8 cellular contexts compared by ENCODE assay signal in genomic region chr1:76154213-76154956, GRCh38.
DNase-seq lines count a peak whose midpoint lies in the region; ATAC-seq and TF ChIP-seq lines count a peak whose summit lies in the region.

No MANE protein-coding gene starts in this region.

- H3K9ac ChIP-seq in GM23248, result peak overlapping the region; percentile 52
- H3K9ac ChIP-seq in KMS-11, result peak overlapping the region; percentile 30; the same call in 1 of the 2 replicates
- H3K9ac ChIP-seq in neural progenitor cell, result no peak overlapping the region

- no peaks in the 10 kb centered on the region for H3K4me1 Mint-ChIP-seq in activated T-helper 17 cell treated with anti-CD3 and anti-CD28 coated beads, Interleukin-2, amount 50 U/mL, for 72 hours
- H3K4me1 Mint-ChIP-seq in neural progenitor cell, result peaks cover 15% of the 10 kb centered on the region

- no peak for TF ChIP-seq EP300 in stomach (IDR thresholded peaks at IDR 0.05)

- H3K27ac ChIP-seq in GM23248 (no peak overlapping the region), KMS-11 (peak overlapping the region; percentile 36), Peyer's patch (peak overlapping the region; percentile 21 to 43 (median 34)), neural progenitor cell (no peak overlapping the region), stomach (peak overlapping the region; percentile 52 to 81 (median 63))

- H3K27me3 ChIP-seq in GM23248 (replicated peaks; ENCODE audit: insufficient read depth) (no peaks in the 10 kb centered on the region), KMS-11 (ENCODE audit: insufficient read depth, low read depth) (no peaks in the 10 kb centered on the region), Peyer's patch (no peaks in the 10 kb centered on the region), neural progenitor cell (no peaks in the 10 kb centered on the region), stomach (no peaks in the 10 kb centered on the region)

- H2AFZ ChIP-seq in GM23248 (peak overlapping the region; percentile 98), KMS-11 (ENCODE audit: low read depth) (peak overlapping the region; percentile 79), neural progenitor cell (replicated peaks) (peak overlapping the region; percentile 22)

- in situ Hi-C loops in GM23248 (cut with MboI), result loop anchor here (10.0 to 25.0 kb wide), 2 partner anchors 970 to 1533 kb away; partner anchors contain the start of gene ZZZ3

- 1 to 4% methylated on average over 17 of the region's 17 CpGs for WGBS in GM23248 (ENCODE audit: low coverage in 1 of 2, low lambda C conversion rate in 2 of 2, missing lambda C conversion rate in 2 of 2), 2 experiments
- 5 to 9% (median 6%) methylated on average over 17 of the region's 17 CpGs for WGBS in stomach, 5 donors

- TF ChIP-seq POLR2A in Peyer's patch (IDR thresholded peaks at IDR 0.05) (no peak), stomach (IDR thresholded peaks at IDR 0.05) (no peak)

- DNase-seq in EH (ENCODE audit: low read depth) (peak; percentile 70), GM23248 (peak; percentile 82), Peyer's patch (peak; percentile 73 to 89 (median 73)), fibroblast of villous mesenchyme (ENCODE audit: low read depth) (peak; percentile 68), neural progenitor cell (ENCODE audit: low spot score) (peak; percentile 88), stomach (peak; percentile 83)

- peak overlapping the region; percentile 29 for H3K27ac Mint-ChIP-seq in activated T-helper 17 cell treated with anti-CD3 and anti-CD28 coated beads, Interleukin-2, amount 50 U/mL, for 72 hours
- peak overlapping the region; percentile 64 for H3K27ac Mint-ChIP-seq in neural progenitor cell

- H4K20me1 ChIP-seq in GM23248 (ENCODE audit: insufficient read depth), result no peaks in the 10 kb centered on the region
- H4K20me1 ChIP-seq in KMS-11 (ENCODE audit: insufficient read depth), result no peaks in the 10 kb centered on the region
- no peaks in the 10 kb centered on the region for H4K20me1 ChIP-seq in neural progenitor cell (ENCODE audit: low read depth)

- peak overlapping the region; percentile 78 for H3K4me3 Mint-ChIP-seq in activated T-helper 17 cell treated with anti-CD3 and anti-CD28 coated beads, Interleukin-2, amount 50 U/mL, for 72 hours
- H3K4me3 Mint-ChIP-seq in neural progenitor cell, result peak overlapping the region; percentile 8

- peak; percentile 94 for ATAC-seq in activated T-helper 17 cell treated with anti-CD3 and anti-CD28 coated beads, Interleukin-2, amount 50 U/mL, for 72 hours (replicated peaks)

- peaks cover 10% of the 10 kb centered on the region for H3K27me3 Mint-ChIP-seq in activated T-helper 17 cell treated with anti-CD3 and anti-CD28 coated beads, Interleukin-2, amount 50 U/mL, for 72 hours
- H3K27me3 Mint-ChIP-seq in neural progenitor cell (ENCODE audit: insufficient read depth, low read depth), result peaks cover 2% of the 10 kb centered on the region

- H3K36me3 ChIP-seq in GM23248 (ENCODE audit: low read depth), result no peaks in the 10 kb centered on the region
- no peaks in the 10 kb centered on the region for H3K36me3 ChIP-seq in KMS-11 (ENCODE audit: insufficient read depth)
- H3K36me3 ChIP-seq in Peyer's patch, result no peaks in the 10 kb centered on the region
- H3K36me3 ChIP-seq in neural progenitor cell, result no peaks in the 10 kb centered on the region
- H3K36me3 ChIP-seq in stomach, result no peaks in the 10 kb centered on the region

- no peaks in the 10 kb centered on the region for H3K36me3 Mint-ChIP-seq in activated T-helper 17 cell treated with anti-CD3 and anti-CD28 coated beads, Interleukin-2, amount 50 U/mL, for 72 hours (ENCODE audit: low read depth)
- H3K36me3 Mint-ChIP-seq in neural progenitor cell, result peaks cover 3% of the 10 kb centered on the region

- TF ChIP-seq CTCF in KMS-11 (conservative IDR thresholded peaks at IDR 0.05; ENCODE audit: low read depth, low read length) (peak; percentile 80), Peyer's patch (IDR thresholded peaks at IDR 0.05) (peak; percentile 63 to 93 (median 84)), fibroblast of villous mesenchyme (IDR thresholded peaks at IDR 0.05; ENCODE audit: insufficient read depth, low read depth, low read length) (peak; percentile 96), neural progenitor cell (IDR thresholded peaks at IDR 0.05) (peak; percentile 98), stomach (IDR thresholded peaks at IDR 0.05) (peak in 6 of 7 experiments; percentile 70 to 97 (median 92))

- H3K4me2 ChIP-seq in GM23248 (ENCODE audit: unreplicated experiment), result peak overlapping the region; percentile 98
- H3K4me2 ChIP-seq in KMS-11, result peak overlapping the region; percentile 40
- peak overlapping the region; percentile 61 for H3K4me2 ChIP-seq in neural progenitor cell

- H3F3A ChIP-seq in GM23248 (ENCODE audit: insufficient read depth) (peaks cover 6% of the 10 kb centered on the region; the same call in 1 of the 2 replicates), neural progenitor cell (ENCODE audit: low read depth) (peaks cover 6% of the 10 kb centered on the region)

- H3K9me3 ChIP-seq in GM23248 (ENCODE audit: low read depth), result no peaks in the 10 kb centered on the region
- no peaks in the 10 kb centered on the region for H3K9me3 ChIP-seq in Peyer's patch
- H3K9me3 ChIP-seq in neural progenitor cell (ENCODE audit: low read depth), result no peaks in the 10 kb centered on the region
- H3K9me3 ChIP-seq in stomach, result no peaks in the 10 kb centered on the region

- H3K9me3 Mint-ChIP-seq in activated T-helper 17 cell treated with anti-CD3 and anti-CD28 coated beads, Interleukin-2, amount 50 U/mL, for 72 hours, result no peaks in the 10 kb centered on the region
- no peaks in the 10 kb centered on the region for H3K9me3 Mint-ChIP-seq in neural progenitor cell

- peaks cover 4% of the 10 kb centered on the region; the same call in 1 of the 2 replicates for H3K4me1 ChIP-seq in GM23248 (ENCODE audit: insufficient read depth)
- peaks cover 6% of the 10 kb centered on the region for H3K4me1 ChIP-seq in KMS-11 (ENCODE audit: low read depth, poor library complexity, severe bottlenecking)
- no peaks in the 10 kb centered on the region for H3K4me1 ChIP-seq in Peyer's patch
- peaks cover 8% of the 10 kb centered on the region for H3K4me1 ChIP-seq in neural progenitor cell
- peaks cover 0 to 12% (median 9%) of the 10 kb centered on the region in 4 donors for H3K4me1 ChIP-seq in stomach

- H3K4me3 ChIP-seq in GM23248, result peak overlapping the region; percentile 80
- H3K4me3 ChIP-seq in KMS-11 (IDR thresholded peaks at IDR 0.05; ENCODE audit: insufficient read depth, low read depth, low read length), result peak overlapping the region; percentile 78
- peak overlapping the region; percentile 24 to 47 (median 35) for H3K4me3 ChIP-seq in Peyer's patch
- H3K4me3 ChIP-seq in fibroblast of villous mesenchyme (ENCODE audit: low read depth, low read length), result peak overlapping the region; percentile 36
- peak overlapping the region; percentile 5 for H3K4me3 ChIP-seq in neural progenitor cell
- peak overlapping the region; percentile 38 to 47 (median 42) for H3K4me3 ChIP-seq in stomach

- H3K79me2 ChIP-seq in GM23248 (ENCODE audit: insufficient read depth) (no peaks in the 10 kb centered on the region), KMS-11 (ENCODE audit: insufficient read depth, low read depth) (no peaks in the 10 kb centered on the region), neural progenitor cell (ENCODE audit: low read depth) (no peaks in the 10 kb centered on the region)

- no peaks in the 10 kb centered on the region for H3K9me2 ChIP-seq in GM23248 (ENCODE audit: insufficient read depth)

- intact Hi-C loops in stomach (cut with DNase I; ENCODE audit: low total_unique reads), result no loop called here

Comparison
In these comparisons a context has a peak if more than half of its experiments do, and no peak if none do; other contexts are left out.
1. H2AFZ ChIP-seq: peak in every context shown above with its lines; median percentile 98 in GM23248; 79 in KMS-11; 22 in neural progenitor cell.
2. H3K27ac ChIP-seq: peak in KMS-11 (single experiment), Peyer's patch (4 of 4) and stomach (5 of 5); none in GM23248 (single experiment) and neural progenitor cell (single experiment).
3. H3K4me2 ChIP-seq: peak in every context shown above with its lines; median percentile 98 in GM23248; 61 in neural progenitor cell; 40 in KMS-11.
4. H3K4me3 ChIP-seq: peak in every context shown above with its lines; median percentile 80 in GM23248; 78 in KMS-11; 42 in stomach; 36 in fibroblast of villous mesenchyme; 35 in Peyer's patch; 5 in neural progenitor cell.
5. Peak in every context shown above with its lines, with median percentiles within 50 percentile points of each other: DNase-seq and CTCF ChIP-seq.